In the genomic region with DNA sequence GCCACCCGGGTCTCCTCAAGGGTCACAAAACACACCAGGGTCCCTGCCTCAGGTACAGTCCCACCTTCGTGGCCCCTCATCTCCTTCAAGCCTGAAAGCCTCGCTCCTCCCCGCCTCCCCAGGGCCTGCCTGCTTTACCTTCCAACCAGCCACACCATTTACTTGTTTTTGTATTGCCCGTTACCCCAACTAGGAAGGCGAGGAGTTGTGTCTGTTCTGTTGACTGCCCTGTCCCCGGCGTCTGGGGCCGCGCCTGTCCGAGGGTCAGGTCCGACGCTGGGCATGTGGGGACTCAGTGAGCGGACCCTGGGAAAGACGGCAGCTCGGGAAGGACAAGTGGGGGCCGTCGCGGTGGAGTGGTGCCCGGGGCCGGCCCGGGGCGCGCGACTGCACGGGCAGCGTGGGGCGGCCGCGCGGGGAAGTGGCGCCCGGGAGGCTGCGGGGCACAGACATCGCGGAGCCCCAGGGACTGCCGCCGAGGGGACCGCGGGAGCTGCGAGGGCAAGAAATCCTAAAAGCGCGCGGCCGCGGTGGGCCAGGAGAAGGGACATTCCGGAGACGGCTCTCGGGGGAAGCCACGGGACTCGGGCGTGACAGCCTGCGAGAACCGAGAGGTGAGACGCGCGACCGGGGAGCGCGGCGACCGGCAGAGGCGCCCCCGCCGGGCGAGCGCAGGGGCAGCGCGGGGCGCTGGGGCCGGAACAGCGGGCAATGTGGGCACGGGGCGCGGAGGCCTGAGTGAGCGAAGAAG, we compare ENCODE assay signal across 8 cellular contexts. TPM values are rescaled to one million over a fixed set of nuclear protein-coding genes. Genes with fewer than 3 reads are reported as not detected.
DNase-seq lines count a peak whose midpoint lies in the region; ATAC-seq, FAIRE-seq and TF ChIP-seq lines count a peak whose summit lies in the region.

No MANE protein-coding gene starts in this region.

- no peak for FAIRE-seq in GM12878 (lab: Jason Lieb, UNC)

- TF ChIP-seq RAD21 in GM12878 (IDR thresholded peaks at IDR 0.05; ENCODE audit: insufficient read depth, low read depth, low read length): peak; percentile 3; the same call in 1 of the 2 replicates

- H3K9ac ChIP-seq in GM12878 (ENCODE audit: control insufficient read depth, insufficient read depth, low read length): no peak overlapping the region; the same call in 1 of the 2 replicates

- SMC1A ChIA-PET in GM12878 (lab: Charles Lee; ENCODE audit: uncharacterized antibody, unreplicated experiment): no interaction called here

- RAD21 ChIA-PET in GM12878 (lab: Charles Lee; ENCODE audit: unreplicated experiment): no interaction called here

- no peaks in the 10 kb centered on the region for H3K4me1 ChIP-seq in RWPE2 (ENCODE audit: insufficient read depth, poor library complexity, severe bottlenecking)
- no peaks in the 10 kb centered on the region for H3K4me1 ChIP-seq in GM12878 (ENCODE audit: control insufficient read depth, insufficient read depth, low read length)

- TF ChIP-seq EP300 in GM12878 (IDR thresholded peaks at IDR 0.05; ENCODE audit: borderline replicate concordance in 1 of 2, control insufficient read depth in 1 of 2, low read depth in 2 of 2, low read length in 2 of 2): no peak

- no peak for TF ChIP-seq POLR2A in GM12878 (IDR thresholded peaks at IDR 0.05; ENCODE audit: low read depth, low read length)

- H3K27ac ChIP-seq in RWPE2 (ENCODE audit: poor library complexity, severe bottlenecking) (no peak overlapping the region), GM12878 (ENCODE audit: control insufficient read depth, insufficient read depth) (no peak overlapping the region)

- H3K4me2 ChIP-seq in GM12878 (ENCODE audit: control insufficient read depth, insufficient read depth): peak overlapping the region; percentile 72

- H3K36me3 ChIP-seq in RWPE2 (ENCODE audit: low read depth) (no peaks in the 10 kb centered on the region), GM12878 (ENCODE audit: control insufficient read depth in 2 of 2, insufficient read depth in 2 of 2, low read length in 1 of 2) (no peaks in the 10 kb centered on the region)

- BruUV-seq in GM12878 (replicated peaks; lab: Mats Ljungman, UMichigan): no TSS peak

- CTCF ChIA-PET in GM12878 (lab: Yijun Ruan, JAX): interaction anchor here (1.0 kb wide), 1 partner anchor 34 kb away, joined by 3 read pairs; no protein-coding TSS in a partner anchor

- H3K9me3 ChIP-seq in RWPE2 (ENCODE audit: severe bottlenecking) (no peaks in the 10 kb centered on the region), GM12878 (replicated peaks; ENCODE audit: control insufficient read depth, insufficient read depth, low read length) (no peaks in the 10 kb centered on the region)

- no peaks in the 10 kb centered on the region for H4K20me1 ChIP-seq in GM12878 (ENCODE audit: control insufficient read depth, insufficient read depth)

- POLR2A ChIA-PET in GM12878 (lab: Charles Lee): no interaction called here

- in situ Hi-C loops in GM12878 (cut with MboI): no loop called here

- no peak for TF ChIP-seq CTCF in AG09309 (IDR thresholded peaks at IDR 0.05; ENCODE audit: control insufficient read depth, insufficient read depth, low read depth, low read length, missing control alignments)
- peak; percentile 28 for TF ChIP-seq CTCF in RWPE2 (IDR thresholded peaks at IDR 0.05; ENCODE audit: poor library complexity, severe bottlenecking)
- TF ChIP-seq CTCF in GM12878 (IDR thresholded peaks at IDR 0.05 in 2 of 3, conservative IDR thresholded peaks at IDR 0.05 in 1 of 3; ENCODE audit: control insufficient read depth in 2 of 3, extremely low read depth in 1 of 3, insufficient read depth in 1 of 3, low read depth in 3 of 3, low read length in 3 of 3): peak in 1 of 3 experiments; percentile 8; a peak in 1 of 6 replicates

- intact Hi-C loops in GM12878 (cut with micrococcal nuclease; ENCODE audit: unreplicated experiment): no loop called here

- peak; percentile 9 for ATAC-seq in GM18499 (IDR thresholded peaks at IDR 0.05; ENCODE audit: insufficient read depth, unreplicated experiment)
- peak; percentile 38 for ATAC-seq in HG02973 (IDR thresholded peaks at IDR 0.05; ENCODE audit: unreplicated experiment)
- peak; percentile 37 for ATAC-seq in RWPE2 (ENCODE audit: low read depth)
- peak; percentile 55 for ATAC-seq in GM12878

- no peaks in the 10 kb centered on the region for H3K79me2 ChIP-seq in GM12878 (ENCODE audit: control insufficient read depth, insufficient read depth, low read length)

- DNase-seq in AG09309 (ENCODE audit: low read depth) (no peak), RWPE2 (ENCODE audit: low spot score) (no peak), GM12878 (ENCODE audit: low read depth, low spot score) (no peak), kidney tubule cell (ENCODE audit: low spot score) (peak; percentile 49), NCI-H2029 treated with DMSO at 0.1 percent for 48 hours (lab: John Stamatoyannopoulos, UW) (no peak)
- peak; percentile 18 to 21 for DNase-seq in stimulated activated CD4-positive, alpha-beta T cell treated with anti-CD3 and anti-CD28 coated beads, Interleukin-4, amount 100 ng/mL, for 48 hours (ENCODE audit: low read depth in 2 of 2)

- H3K4me3 ChIP-seq in AG09309 (ENCODE audit: control insufficient read depth, low read depth, low read length): peak overlapping the region; percentile 47
- H3K4me3 ChIP-seq in RWPE2 (ENCODE audit: severe bottlenecking): peak overlapping the region; percentile 77
- peak overlapping the region; percentile 74; the same call in 1 of the 2 replicates for H3K4me3 ChIP-seq in GM12878

- WGBS in GM12878 (ENCODE audit: insufficient coverage, insufficient replicate concordance, low lambda C conversion rate, missing lambda C conversion rate): 10% methylated on average over 75 of the region's 76 CpGs

- H3K27me3 ChIP-seq in RWPE2 (ENCODE audit: insufficient read depth, poor library complexity, severe bottlenecking): no peaks in the 10 kb centered on the region
- peaks cover 0 to 11% of the 10 kb centered on the region in 2 experiments; a peak in 1 of 4 replicates for H3K27me3 ChIP-seq in GM12878 (replicated peaks in 1 of 2; ENCODE audit: control insufficient read depth in 2 of 2, insufficient read depth in 2 of 2, low read length in 1 of 2)

- peak overlapping the region; percentile 71 for H2AFZ ChIP-seq in GM12878 (ENCODE audit: control insufficient read depth, low read depth, low read length)

TF ChIP-seq in GM12878, 131 proteins besides CTCF, POLR2A, EP300 and RAD21 (continues in another document):
- TF ChIP-seq, protein P1, sequence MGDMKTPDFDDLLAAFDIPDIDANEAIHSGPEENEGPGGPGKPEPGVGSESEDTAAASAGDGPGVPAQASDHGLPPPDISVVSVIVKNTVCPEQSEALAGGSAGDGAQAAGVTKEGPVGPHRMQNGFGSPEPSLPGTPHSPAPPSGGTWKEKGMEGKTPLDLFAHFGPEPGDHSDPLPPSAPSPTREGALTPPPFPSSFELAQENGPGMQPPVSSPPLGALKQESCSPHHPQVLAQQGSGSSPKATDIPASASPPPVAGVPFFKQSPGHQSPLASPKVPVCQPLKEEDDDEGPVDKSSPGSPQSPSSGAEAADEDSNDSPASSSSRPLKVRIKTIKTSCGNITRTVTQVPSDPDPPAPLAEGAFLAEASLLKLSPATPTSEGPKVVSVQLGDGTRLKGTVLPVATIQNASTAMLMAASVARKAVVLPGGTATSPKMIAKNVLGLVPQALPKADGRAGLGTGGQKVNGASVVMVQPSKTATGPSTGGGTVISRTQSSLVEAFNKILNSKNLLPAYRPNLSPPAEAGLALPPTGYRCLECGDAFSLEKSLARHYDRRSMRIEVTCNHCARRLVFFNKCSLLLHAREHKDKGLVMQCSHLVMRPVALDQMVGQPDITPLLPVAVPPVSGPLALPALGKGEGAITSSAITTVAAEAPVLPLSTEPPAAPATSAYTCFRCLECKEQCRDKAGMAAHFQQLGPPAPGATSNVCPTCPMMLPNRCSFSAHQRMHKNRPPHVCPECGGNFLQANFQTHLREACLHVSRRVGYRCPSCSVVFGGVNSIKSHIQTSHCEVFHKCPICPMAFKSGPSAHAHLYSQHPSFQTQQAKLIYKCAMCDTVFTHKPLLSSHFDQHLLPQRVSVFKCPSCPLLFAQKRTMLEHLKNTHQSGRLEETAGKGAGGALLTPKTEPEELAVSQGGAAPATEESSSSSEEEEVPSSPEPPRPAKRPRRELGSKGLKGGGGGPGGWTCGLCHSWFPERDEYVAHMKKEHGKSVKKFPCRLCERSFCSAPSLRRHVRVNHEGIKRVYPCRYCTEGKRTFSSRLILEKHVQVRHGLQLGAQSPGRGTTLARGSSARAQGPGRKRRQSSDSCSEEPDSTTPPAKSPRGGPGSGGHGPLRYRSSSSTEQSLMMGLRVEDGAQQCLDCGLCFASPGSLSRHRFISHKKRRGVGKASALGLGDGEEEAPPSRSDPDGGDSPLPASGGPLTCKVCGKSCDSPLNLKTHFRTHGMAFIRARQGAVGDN (IDR thresholded peaks at IDR 0.05): no peak
- TF ChIP-seq RELA (IDR thresholded peaks at IDR 0.05; ENCODE audit: borderline replicate concordance, partially characterized antibody) (peak; percentile 40), MEF2B (IDR thresholded peaks at IDR 0.05; ENCODE audit: partially characterized antibody, poor library complexity, severe bottlenecking) (no peak)

RNA-seq across cellular contexts. Expression of a gene that starts 0.8 kb away (rescaled TPM):
- 1.7 and 2.3 TPM in 2 replicates for total RNA-seq in GM12878 (2013; cell fraction: nucleolus; rRNA removed)
- total RNA-seq in GM12878 (2014; rRNA removed): 0.11 and 0.16 TPM in 2 replicates
- 0.13 and 0.18 TPM in 2 replicates for total RNA-seq in GM12878 (2014; rRNA removed; fragmentation: Illumina TruSeq; extraction: Trizol)
- 0.19 and 0.28 TPM in 2 replicates for total RNA-seq in GM12878 (2021)
- polyA plus RNA-seq in GM12878 (2011; ENCODE audit: low read depth): 0.14 TPM
- polyA plus RNA-seq in GM12878 (2011; rRNA removed): 0.39 and 0.81 TPM in 2 replicates
- 0.27 and 0.72 TPM in 2 replicates for polyA plus RNA-seq in GM12878 (2011; cell fraction: cytosol; rRNA removed)
- polyA plus RNA-seq in GM12878 (2011; cell fraction: nucleus; rRNA removed): 0.99 and 1.6 TPM in 2 replicates
- polyA plus RNA-seq in GM12878 (2012): 0.08 and 0.16 TPM in 2 replicates
- polyA plus RNA-seq in GM12878 (2014; fragmentation: Illumina TruSeq; extraction: Trizol): 0.28 and 0.70 TPM in 2 replicates
- polyA plus RNA-seq in GM12878 (2014; fragmentation: Nextera tagmentation; extraction: Ambion mirVana): under 1 TPM in 1 of 2 experiments, not detected in 1; 0.09 TPM
- 0.52 and 0.61 TPM in 2 replicates for polyA plus RNA-seq in GM12878 (2014; rRNA removed)
- under 1 TPM; 0.29 to 0.50 TPM for polyA plus RNA-seq in GM12878 (2016; fragmentation: Nextera tagmentation; extraction: Ambion mirVana)
- polyA minus RNA-seq in GM12878 (2011; rRNA and poly(A)+ RNA removed): 0.82 and 1.1 TPM in 2 replicates
- not detected in 2 replicates for polyA minus RNA-seq in GM12878 (2011; cell fraction: cytosol; rRNA and poly(A)+ RNA removed)
- 0.67 and 0.85 TPM in 2 replicates for polyA minus RNA-seq in GM12878 (2011; cell fraction: nucleus; rRNA and poly(A)+ RNA removed)

Comparison
In these comparisons a context has a peak if more than half of its experiments do, and no peak if none do; other contexts are left out.
1. DNase-seq: peak in kidney tubule cell (single experiment) and stimulated activated CD4-positive, alpha-beta T cell treated with anti-CD3 and anti-CD28 coated beads, Interleukin-4, amount 100 ng/mL, for 48 hours (2 of 2); none in AG09309 (single experiment), RWPE2 (single experiment), GM12878 (single experiment) and NCI-H2029 treated with DMSO at 0.1 percent for 48 hours (single experiment).
2. Peak in every context shown above with its lines, with median percentiles within 50 percentile points of each other: H3K4me3 ChIP-seq and ATAC-seq.